Comparison of ENCODE assay signal across 8 cellular contexts in genomic region chr16:46620265-46621005, GRCh38. TPM values are rescaled to one million over a fixed set of nuclear protein-coding genes. Genes with fewer than 3 reads are reported as not detected.
DNase-seq lines count a peak whose midpoint lies in the region; ATAC-seq and TF ChIP-seq lines count a peak whose summit lies in the region.

No MANE protein-coding gene starts in this region.

- no peak for TF ChIP-seq CTCF in tibial nerve (IDR thresholded peaks at IDR 0.05)

- H3K27me3 ChIP-seq in tibial nerve, result no peaks in the 10 kb centered on the region

- in situ Hi-C loops in G401 (cut with HindIII; ENCODE audit: low sequenced_read_pairs), result no loop called here

- H3K27ac Mint-ChIP-seq in activated T-helper 17 cell treated with anti-CD3 and anti-CD28 coated beads, Interleukin-2, amount 50 U/mL, for 72 hours, result peak overlapping the region; percentile 82

- intact Hi-C loops in left colon (cut with DNase I, micrococcal nuclease), result no loop called here

- peaks cover 0 to 26% (median 10%) of the 10 kb centered on the region in 4 donors for H3K4me1 ChIP-seq in tibial nerve

- peak overlapping the region; percentile 87 for H3K4me3 Mint-ChIP-seq in activated T-helper 17 cell treated with anti-CD3 and anti-CD28 coated beads, Interleukin-2, amount 50 U/mL, for 72 hours

- ATAC-seq in GM18498 (IDR thresholded peaks at IDR 0.05; ENCODE audit: unreplicated experiment), result peak; percentile 22
- ATAC-seq in activated T-helper 17 cell treated with anti-CD3 and anti-CD28 coated beads, Interleukin-2, amount 50 U/mL, for 72 hours (replicated peaks), result no peak
- ATAC-seq in left colon, result peak; percentile 40

- TF ChIP-seq EP300 in tibial nerve (IDR thresholded peaks at IDR 0.05), result no peak

- H3K4me3 ChIP-seq in Jurkat, Clone E6-1 (ENCODE audit: low read length), result peak overlapping the region; percentile 79
- peak overlapping the region; percentile 37 to 62 (median 54) for H3K4me3 ChIP-seq in tibial nerve

- no peak for TF ChIP-seq POLR2A in tibial nerve (IDR thresholded peaks at IDR 0.05)

- no peaks in the 10 kb centered on the region for H3K27me3 Mint-ChIP-seq in activated T-helper 17 cell treated with anti-CD3 and anti-CD28 coated beads, Interleukin-2, amount 50 U/mL, for 72 hours

- H3K4me1 Mint-ChIP-seq in activated T-helper 17 cell treated with anti-CD3 and anti-CD28 coated beads, Interleukin-2, amount 50 U/mL, for 72 hours, result peaks cover 12% of the 10 kb centered on the region

- peaks cover 27% of the 10 kb centered on the region for H3K36me3 Mint-ChIP-seq in activated T-helper 17 cell treated with anti-CD3 and anti-CD28 coated beads, Interleukin-2, amount 50 U/mL, for 72 hours (ENCODE audit: low read depth)

- H3K36me3 ChIP-seq in tibial nerve, result no peaks in the 10 kb centered on the region

- no peaks in the 10 kb centered on the region for H3K9me3 Mint-ChIP-seq in activated T-helper 17 cell treated with anti-CD3 and anti-CD28 coated beads, Interleukin-2, amount 50 U/mL, for 72 hours

- 5 to 6% methylated on average over 11 of the region's 11 CpGs for WGBS in tibial nerve, 2 donors

- no peaks in the 10 kb centered on the region for H3K9me3 ChIP-seq in tibial nerve

- H3K27ac ChIP-seq in tibial nerve, result no peak overlapping the region

- DNase-seq in A172 (ENCODE audit: low spot score) (peak; percentile 30), left colon (peak in 1 of 2 donors; percentile 17), tibial nerve (ENCODE audit: low spot score in 2 of 2) (no peak), NCI-H187 treated with DMSO at 0.1 percent for 48 hours (lab: John Stamatoyannopoulos, UW) (no peak), G401 (ENCODE audit: low spot score) (no peak)
- no peak for DNase-seq in Jurkat, Clone E6-1 (ENCODE audit: low read depth, low spot score)

RNA-seq across cellular contexts. Expression of gene SHCBP1, which starts 0.7 kb away (rescaled TPM):
- 66.0 and 68.8 TPM in 2 replicates for total RNA-seq in A172 (2014; rRNA removed; shearing (Covaris generic))
- 31.8 TPM for polyA plus RNA-seq in Jurkat, Clone E6-1 (2012; ENCODE audit: insufficient read depth, insufficient read length)
- 10 to 100 TPM; 28.3 to 55.5 TPM for total RNA-seq in activated T-helper 17 cell treated with anti-CD3 and anti-CD28 coated beads, Interleukin-2, amount 50 U/mL, for 72 hours
- 1 to 10 TPM; 1.2 to 3.1 TPM for total RNA-seq in left colon
- total RNA-seq in tibial nerve, result 1 to 10 TPM in 2 of 4 donors, under 1 TPM in 2; under 0.01 to 3.5 (median 1.4) TPM
- 11.1 and 30.9 TPM in 2 replicates for total RNA-seq in G401 (2014; rRNA removed; shearing (Covaris generic))
